Comparison of ENCODE assay signal across 2 cellular contexts in genomic region chr5:76356887-76357286, GRCh38.
TF ChIP-seq lines count a peak whose summit lies in the region.

No MANE protein-coding gene starts in this region.

TF ChIP-seq in WTC11, 78 proteins besides CTCF, POLR2A, EP300 and RAD21 (continues in another document):
- TF ChIP-seq, protein P1, sequence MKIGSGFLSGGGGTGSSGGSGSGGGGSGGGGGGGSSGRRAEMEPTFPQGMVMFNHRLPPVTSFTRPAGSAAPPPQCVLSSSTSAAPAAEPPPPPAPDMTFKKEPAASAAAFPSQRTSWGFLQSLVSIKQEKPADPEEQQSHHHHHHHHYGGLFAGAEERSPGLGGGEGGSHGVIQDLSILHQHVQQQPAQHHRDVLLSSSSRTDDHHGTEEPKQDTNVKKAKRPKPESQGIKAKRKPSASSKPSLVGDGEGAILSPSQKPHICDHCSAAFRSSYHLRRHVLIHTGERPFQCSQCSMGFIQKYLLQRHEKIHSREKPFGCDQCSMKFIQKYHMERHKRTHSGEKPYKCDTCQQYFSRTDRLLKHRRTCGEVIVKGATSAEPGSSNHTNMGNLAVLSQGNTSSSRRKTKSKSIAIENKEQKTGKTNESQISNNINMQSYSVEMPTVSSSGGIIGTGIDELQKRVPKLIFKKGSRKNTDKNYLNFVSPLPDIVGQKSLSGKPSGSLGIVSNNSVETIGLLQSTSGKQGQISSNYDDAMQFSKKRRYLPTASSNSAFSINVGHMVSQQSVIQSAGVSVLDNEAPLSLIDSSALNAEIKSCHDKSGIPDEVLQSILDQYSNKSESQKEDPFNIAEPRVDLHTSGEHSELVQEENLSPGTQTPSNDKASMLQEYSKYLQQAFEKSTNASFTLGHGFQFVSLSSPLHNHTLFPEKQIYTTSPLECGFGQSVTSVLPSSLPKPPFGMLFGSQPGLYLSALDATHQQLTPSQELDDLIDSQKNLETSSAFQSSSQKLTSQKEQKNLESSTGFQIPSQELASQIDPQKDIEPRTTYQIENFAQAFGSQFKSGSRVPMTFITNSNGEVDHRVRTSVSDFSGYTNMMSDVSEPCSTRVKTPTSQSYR (CRISPR knock-in tag; IDR thresholded peaks at IDR 0.05): no peak
- TF ChIP-seq NFATC4 (CRISPR knock-in tag; IDR thresholded peaks at IDR 0.05) (no peak), E2F5 (CRISPR knock-in tag; IDR thresholded peaks at IDR 0.05) (no peak), ZNF416 (CRISPR knock-in tag; IDR thresholded peaks at IDR 0.05) (no peak), TEAD1 (CRISPR knock-in tag; IDR thresholded peaks at IDR 0.05) (no peak), CREM (CRISPR knock-in tag; IDR thresholded peaks at IDR 0.05) (no peak), E2F1 (CRISPR knock-in tag; IDR thresholded peaks at IDR 0.05) (no peak), MAX (CRISPR knock-in tag; IDR thresholded peaks at IDR 0.05) (no peak), CDX4 (CRISPR knock-in tag; IDR thresholded peaks at IDR 0.05; ENCODE audit: borderline replicate concordance) (no peak), ELF4 (CRISPR knock-in tag; IDR thresholded peaks at IDR 0.05; ENCODE audit: low read depth) (no peak), AR (CRISPR knock-in tag; IDR thresholded peaks at IDR 0.05) (no peak)
- TF ChIP-seq, protein P2, sequence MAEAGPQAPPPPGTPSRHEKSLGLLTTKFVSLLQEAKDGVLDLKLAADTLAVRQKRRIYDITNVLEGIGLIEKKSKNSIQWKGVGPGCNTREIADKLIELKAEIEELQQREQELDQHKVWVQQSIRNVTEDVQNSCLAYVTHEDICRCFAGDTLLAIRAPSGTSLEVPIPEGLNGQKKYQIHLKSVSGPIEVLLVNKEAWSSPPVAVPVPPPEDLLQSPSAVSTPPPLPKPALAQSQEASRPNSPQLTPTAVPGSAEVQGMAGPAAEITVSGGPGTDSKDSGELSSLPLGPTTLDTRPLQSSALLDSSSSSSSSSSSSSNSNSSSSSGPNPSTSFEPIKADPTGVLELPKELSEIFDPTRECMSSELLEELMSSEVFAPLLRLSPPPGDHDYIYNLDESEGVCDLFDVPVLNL (CRISPR knock-in tag; IDR thresholded peaks at IDR 0.05; ENCODE audit: borderline replicate concordance, low read depth): no peak
- TF ChIP-seq, protein P3, sequence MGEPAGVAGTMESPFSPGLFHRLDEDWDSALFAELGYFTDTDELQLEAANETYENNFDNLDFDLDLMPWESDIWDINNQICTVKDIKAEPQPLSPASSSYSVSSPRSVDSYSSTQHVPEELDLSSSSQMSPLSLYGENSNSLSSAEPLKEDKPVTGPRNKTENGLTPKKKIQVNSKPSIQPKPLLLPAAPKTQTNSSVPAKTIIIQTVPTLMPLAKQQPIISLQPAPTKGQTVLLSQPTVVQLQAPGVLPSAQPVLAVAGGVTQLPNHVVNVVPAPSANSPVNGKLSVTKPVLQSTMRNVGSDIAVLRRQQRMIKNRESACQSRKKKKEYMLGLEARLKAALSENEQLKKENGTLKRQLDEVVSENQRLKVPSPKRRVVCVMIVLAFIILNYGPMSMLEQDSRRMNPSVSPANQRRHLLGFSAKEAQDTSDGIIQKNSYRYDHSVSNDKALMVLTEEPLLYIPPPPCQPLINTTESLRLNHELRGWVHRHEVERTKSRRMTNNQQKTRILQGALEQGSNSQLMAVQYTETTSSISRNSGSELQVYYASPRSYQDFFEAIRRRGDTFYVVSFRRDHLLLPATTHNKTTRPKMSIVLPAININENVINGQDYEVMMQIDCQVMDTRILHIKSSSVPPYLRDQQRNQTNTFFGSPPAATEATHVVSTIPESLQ (CRISPR knock-in tag; IDR thresholded peaks at IDR 0.05): no peak

TF ChIP-seq in K562, 482 proteins besides CTCF, POLR2A, EP300 and RAD21:
- no peak for TF ChIP-seq LCOR (CRISPR knock-in tag; IDR thresholded peaks at IDR 0.05)
- no peak for TF ChIP-seq ZNF668 (CRISPR knock-in tag; IDR thresholded peaks at IDR 0.05)
- TF ChIP-seq, protein P4, sequence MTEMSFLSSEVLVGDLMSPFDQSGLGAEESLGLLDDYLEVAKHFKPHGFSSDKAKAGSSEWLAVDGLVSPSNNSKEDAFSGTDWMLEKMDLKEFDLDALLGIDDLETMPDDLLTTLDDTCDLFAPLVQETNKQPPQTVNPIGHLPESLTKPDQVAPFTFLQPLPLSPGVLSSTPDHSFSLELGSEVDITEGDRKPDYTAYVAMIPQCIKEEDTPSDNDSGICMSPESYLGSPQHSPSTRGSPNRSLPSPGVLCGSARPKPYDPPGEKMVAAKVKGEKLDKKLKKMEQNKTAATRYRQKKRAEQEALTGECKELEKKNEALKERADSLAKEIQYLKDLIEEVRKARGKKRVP (CRISPR knock-in tag; IDR thresholded peaks at IDR 0.05): no peak
- TF ChIP-seq CREBBP (IDR thresholded peaks at IDR 0.05; ENCODE audit: low read depth, low read length): no peak
- TF ChIP-seq ATF2 (CRISPR knock-in tag; IDR thresholded peaks at IDR 0.05): no peak
- TF ChIP-seq TAF1 (IDR thresholded peaks at IDR 0.05; ENCODE audit: control insufficient read depth, extremely low read depth, insufficient read depth, low read length, severe bottlenecking): no peak
- TF ChIP-seq HDAC8 (tag; IDR thresholded peaks at IDR 0.05): no peak
